In the genomic region with DNA sequence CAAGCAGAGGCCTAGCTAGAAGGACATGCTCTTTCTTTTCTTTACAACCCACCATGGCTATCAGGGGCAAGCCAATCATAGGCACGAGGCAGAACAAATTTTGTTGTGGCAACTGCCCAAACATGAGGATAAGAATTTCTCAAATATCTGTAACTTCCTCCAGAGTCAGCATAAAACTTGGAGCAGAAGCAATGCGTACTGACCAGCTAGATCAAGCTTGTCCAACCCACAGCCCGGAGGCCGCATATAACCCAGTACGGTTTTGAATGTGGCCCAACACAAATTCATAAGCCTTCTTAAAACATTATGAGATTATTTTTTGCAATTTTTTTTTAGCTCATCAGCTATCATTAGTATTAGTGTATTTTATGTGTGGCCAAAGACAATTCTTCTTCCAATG, we compare ENCODE assay signal across 33 cellular contexts.
"Had no signal": no experiment of that assay in that cellular context is flagged by ENCODE, and none has a peak within 500 bp of the region (broad histone marks: within the 10 kb centered on the region; RNA-seq: fewer than 3 reads in every experiment).

No MANE protein-coding gene starts in this region.

- H3K4me3 Mint-ChIP-seq: activated CD4-positive, alpha-beta memory T cell treated with anti-CD3 and anti-CD28 coated beads, Interleukin-2, amount 10 ng/mL, durations not matched to agents 7 days and 5 days; activated CD8-positive, alpha-beta memory T cell treated with anti-CD3 and anti-CD28 coated beads, Interleukin-2, amount 10 ng/mL, durations not matched to agents 7 days and 5 days; activated naive CD4-positive, alpha-beta T cell treated with anti-CD3 and anti-CD28 coated beads, Interleukin-2, amount 10 ng/mL, durations not matched to agents 7 days and 5 days; activated naive CD8-positive, alpha-beta T cell; activated naive CD8-positive, alpha-beta T cell treated with anti-CD3 and anti-CD28 coated beads, Interleukin-2, amount 50 U/mL, for 24 hours; brain; T-cell; T-helper 17 cell had no signal

- H3K4me3 ChIP-seq: PC-9 had no signal

- H3K36me3 ChIP-seq: WERI-Rb-1 had no signal

- H3K4me1 Mint-ChIP-seq: activated CD4-positive, alpha-beta memory T cell treated with anti-CD3 and anti-CD28 coated beads, Interleukin-2, amount 10 ng/mL, durations not matched to agents 7 days and 5 days; activated CD8-positive, alpha-beta memory T cell treated with anti-CD3 and anti-CD28 coated beads, Interleukin-2, amount 10 ng/mL, durations not matched to agents 7 days and 5 days; activated naive CD4-positive, alpha-beta T cell treated with anti-CD3 and anti-CD28 coated beads, Interleukin-2, amount 10 ng/mL, durations not matched to agents 7 days and 5 days; activated naive CD8-positive, alpha-beta T cell treated with anti-CD3 and anti-CD28 coated beads, Interleukin-2, amount 50 U/mL, for 24 hours; T-cell; T-helper 17 cell had no signal

- H3K9me3 Mint-ChIP-seq: activated CD4-positive, alpha-beta memory T cell treated with anti-CD3 and anti-CD28 coated beads, Interleukin-2, amount 10 ng/mL, durations not matched to agents 7 days and 5 days; activated naive CD4-positive, alpha-beta T cell treated with anti-CD3 and anti-CD28 coated beads, Interleukin-2, amount 10 ng/mL, durations not matched to agents 7 days and 5 days; activated naive CD8-positive, alpha-beta T cell treated with anti-CD3 and anti-CD28 coated beads, Interleukin-2, amount 50 U/mL, for 24 hours; brain; T-cell had no signal

- H3K27me3 Mint-ChIP-seq: activated CD4-positive, alpha-beta memory T cell treated with anti-CD3 and anti-CD28 coated beads, Interleukin-2, amount 10 ng/mL, durations not matched to agents 7 days and 5 days; activated CD8-positive, alpha-beta memory T cell treated with anti-CD3 and anti-CD28 coated beads, Interleukin-2, amount 10 ng/mL, durations not matched to agents 7 days and 5 days; activated naive CD4-positive, alpha-beta T cell treated with anti-CD3 and anti-CD28 coated beads, Interleukin-2, amount 10 ng/mL, durations not matched to agents 7 days and 5 days; activated naive CD8-positive, alpha-beta T cell treated with anti-CD3 and anti-CD28 coated beads, Interleukin-2, amount 50 U/mL, for 24 hours; brain; T-helper 17 cell had no signal

- H3K27ac ChIP-seq: KMS-11, PC-9, RWPE1, WERI-Rb-1 had no signal

- H3K27ac Mint-ChIP-seq: activated CD4-positive, alpha-beta memory T cell treated with anti-CD3 and anti-CD28 coated beads, Interleukin-2, amount 10 ng/mL, durations not matched to agents 7 days and 5 days; activated CD8-positive, alpha-beta memory T cell treated with anti-CD3 and anti-CD28 coated beads, Interleukin-2, amount 10 ng/mL, durations not matched to agents 7 days and 5 days; activated naive CD4-positive, alpha-beta T cell treated with anti-CD3 and anti-CD28 coated beads, Interleukin-2, amount 10 ng/mL, durations not matched to agents 7 days and 5 days; activated naive CD8-positive, alpha-beta T cell; activated naive CD8-positive, alpha-beta T cell treated with anti-CD3 and anti-CD28 coated beads, Interleukin-2, amount 50 U/mL, for 24 hours; brain; T-cell; T-helper 17 cell had no signal

- H3K9ac ChIP-seq: KMS-11 had no signal

- H2AFZ ChIP-seq: PC-9 had no signal

- H3K4me2 ChIP-seq: KMS-11, PC-9 had no signal

- ATAC-seq: activated CD8-positive, alpha-beta memory T cell treated with anti-CD3 and anti-CD28 coated beads, Interleukin-2, amount 10 ng/mL, durations not matched to agents 7 days and 5 days; activated naive CD8-positive, alpha-beta T cell treated with anti-CD3 and anti-CD28 coated beads, Interleukin-2, amount 50 U/mL, for 24 hours; Right ventricle myocardium inferior; SK-N-SH treated with all-trans-retinoic acid at 6 μM for 48 hours; T-cell; T-helper 17 cell had no signal

- DNase-seq: activated CD4-positive, alpha-beta memory T cell treated with anti-CD3 and anti-CD28 coated beads, Interleukin-2, amount 10 ng/mL, durations not matched to agents 7 days and 5 days; activated CD4-positive, alpha-beta T cell treated with anti-CD3 and anti-CD28 coated beads for 1 hour; activated CD4-positive, alpha-beta T cell treated with anti-CD3 and anti-CD28 coated beads for 48 hours; activated CD4-positive, CD25-positive, alpha-beta regulatory T cell; activated CD8-positive, alpha-beta memory T cell treated with anti-CD3 and anti-CD28 coated beads for 24 hours; activated CD8-positive, alpha-beta memory T cell treated with anti-CD3 and anti-CD28 coated beads, Interleukin-2, amount 10 ng/mL, durations not matched to agents 7 days and 5 days; activated CD8-positive, alpha-beta memory T cell treated with anti-CD3 and anti-CD28 coated beads, Interleukin-2, amount 50 U/mL, for 48 hours; activated effector memory CD4-positive, alpha-beta T cell treated with Interleukin-2 at 50 U/mL for 16 hours; activated naive CD4-positive, alpha-beta T cell treated with anti-CD3 and anti-CD28 coated beads, Interleukin-2, amount 10 ng/mL, durations not matched to agents 7 days and 5 days; activated naive CD8-positive, alpha-beta T cell treated with anti-CD3 and anti-CD28 coated beads, Interleukin-2, amount 50 U/mL, for 24 hours; activated T-cell treated with anti-CD3 and anti-CD28 coated beads, Interleukin-2, amount 50 U/mL, for 48 hours; anterior cingulate cortex; central memory CD4-positive, alpha-beta T cell; MM.1S; MV-4-11; NCI-H1092; NCI-H1417; NCI-H1694; NCI-H1930; NCI-H2081 treated with DMSO at 0.1 percent for 48 hours; NCI-H345; NCI-H524 treated with DMSO at 0.1 percent for 48 hours; PC-9; SIG-M5; T-cell; T-helper 17 cell; WERI-Rb-1 had no signal

- H3K36me3 Mint-ChIP-seq: activated CD8-positive, alpha-beta memory T cell treated with anti-CD3 and anti-CD28 coated beads, Interleukin-2, amount 10 ng/mL, durations not matched to agents 7 days and 5 days; activated naive CD4-positive, alpha-beta T cell treated with anti-CD3 and anti-CD28 coated beads, Interleukin-2, amount 10 ng/mL, durations not matched to agents 7 days and 5 days; activated naive CD8-positive, alpha-beta T cell; brain; T-cell had no signal
